In the genomic region with DNA sequence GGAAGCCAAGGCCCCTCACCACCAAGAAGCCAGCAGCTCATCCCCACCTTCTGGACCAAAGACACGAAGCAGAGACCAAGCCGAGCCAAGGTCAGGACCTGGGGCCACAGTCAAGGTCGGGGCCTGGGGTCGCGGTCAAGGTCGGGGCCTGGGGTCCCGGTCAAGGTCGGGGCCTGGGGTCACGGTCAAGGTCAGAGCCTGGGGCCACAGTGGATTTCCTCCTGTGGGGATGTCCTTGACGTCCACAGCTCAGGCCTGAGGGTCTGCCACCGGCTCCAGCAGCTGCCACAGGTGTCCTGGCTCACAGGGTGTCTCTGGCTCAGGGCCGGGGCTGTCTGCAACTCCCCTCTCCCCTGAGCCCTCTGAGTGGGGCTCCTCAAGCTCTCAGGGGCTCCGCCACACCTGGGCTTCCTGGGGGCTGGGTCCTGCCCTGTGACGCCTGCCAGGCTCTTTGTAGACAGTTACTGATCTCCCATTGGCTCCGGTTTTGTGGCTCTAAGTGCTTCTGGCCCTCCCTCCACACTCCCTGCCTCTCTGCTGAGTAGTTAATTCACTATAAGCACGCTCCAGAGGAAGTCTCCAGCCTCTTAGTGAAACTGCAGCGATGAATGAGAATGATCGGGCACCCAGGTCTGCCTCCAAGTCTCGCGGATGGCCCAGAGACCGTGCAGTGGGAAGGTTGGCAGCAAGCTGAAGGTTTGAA, we compare ENCODE assay signal across 19 cellular contexts. TPM values are rescaled to one million over a fixed set of nuclear protein-coding genes. Genes with fewer than 3 reads are reported as not detected.
DNase-seq lines count a peak whose midpoint lies in the region.
"Had no signal": no experiment of that assay in that cellular context is flagged by ENCODE, and none has a peak within 500 bp of the region (broad histone marks: within the 10 kb centered on the region; RNA-seq: fewer than 3 reads in every experiment).

No MANE protein-coding gene starts in this region.

- no peak overlapping the region for H3K4me3 ChIP-seq in neuronal stem cell (ENCODE audit: low read length in 2 of 2)
- H3K4me3 ChIP-seq: HAP-1, heart left ventricle had no signal

- H3K4me1 ChIP-seq in neuronal stem cell (ENCODE audit: control insufficient read depth in 2 of 2, insufficient read depth in 1 of 2, low read depth in 1 of 2, low read length in 2 of 2) = peaks cover 28 to 39% of the 10 kb centered on the region in 2 donors
- H3K4me1 ChIP-seq: BE2C, HAP-1 had no signal

- H2AK5ac ChIP-seq in neuronal stem cell (ENCODE audit: low read depth, low read length) = peak overlapping the region; percentile 81

- no peak overlapping the region for H2BK12ac ChIP-seq in neuronal stem cell (ENCODE audit: low read length)

- peak overlapping the region; percentile 74 for H3K18ac ChIP-seq in neuronal stem cell (ENCODE audit: low read length)

- H3K79me1 ChIP-seq in neuronal stem cell (ENCODE audit: low read depth, low read length) = peaks cover 2% of the 10 kb centered on the region

- peak overlapping the region; percentile 37 for H3K9ac ChIP-seq in neuronal stem cell (ENCODE audit: low read depth, low read length, poor library complexity)

- H2BK15ac ChIP-seq in neuronal stem cell (ENCODE audit: low read length) = no peak overlapping the region

- no peak overlapping the region for H3K14ac ChIP-seq in neuronal stem cell (ENCODE audit: low read length)

- DNase-seq in NCI-H2107 treated with DMSO at 0.1 percent for 48 hours (lab: John Stamatoyannopoulos, UW; ENCODE audit: unreplicated experiment) (peak; percentile 76), NCI-H2107 (lab: John Stamatoyannopoulos, UW) (no peak), NCI-H187 treated with DMSO at 0.1 percent for 48 hours (lab: John Stamatoyannopoulos, UW) (peak; percentile 66), RPMI8226 (peak; percentile 79), neuronal stem cell (ENCODE audit: low spot score) (no peak), NCI-H2196 (lab: John Stamatoyannopoulos, UW; ENCODE audit: unreplicated experiment) (no peak), AG20443 (ENCODE audit: low spot score) (no peak), NCI-H2081 (lab: John Stamatoyannopoulos, UW) (no peak)
- DNase-seq: activated CD8-positive, alpha-beta memory T cell treated with anti-CD3 and anti-CD28 coated beads, Interleukin-2, amount 50 U/mL, for 48 hours; activated naive CD8-positive, alpha-beta T cell treated with anti-CD3 and anti-CD28 coated beads, Interleukin-2, amount 10 ng/mL, durations not matched to agents 7 days and 5 days; BE2C; Calu3; left cardiac atrium; MM.1S; naive thymus-derived CD8-positive, alpha-beta T cell; NCI-H226 had no signal

- H3K9me3 ChIP-seq in neuronal stem cell (replicated peaks in 1 of 2; ENCODE audit: control insufficient read depth in 2 of 2, insufficient read depth in 1 of 2, low read depth in 1 of 2, low read length in 2 of 2) = no peaks in the 10 kb centered on the region
- H3K9me3 ChIP-seq: BE2C, HAP-1, heart left ventricle had no signal

- no peak overlapping the region for H4K91ac ChIP-seq in neuronal stem cell (ENCODE audit: low read depth, low read length, poor library complexity)

- no peak overlapping the region for H2AFZ ChIP-seq in neuronal stem cell (ENCODE audit: low read length)

- H3K23ac ChIP-seq in neuronal stem cell (ENCODE audit: low read depth, low read length, poor library complexity) = peak overlapping the region; percentile 3

- no peak overlapping the region for H2BK120ac ChIP-seq in neuronal stem cell (ENCODE audit: low read depth, low read length)

- H3K4ac ChIP-seq in neuronal stem cell (ENCODE audit: low read length) = no peak overlapping the region

- peaks cover 0 to 62% (median 14%) of the 10 kb centered on the region in 3 experiments for H3K27me3 ChIP-seq in neuronal stem cell (ENCODE audit: control insufficient read depth in 3 of 3, insufficient read depth in 3 of 3, low read depth in 1 of 3, low read length in 3 of 3)
- H3K27me3 ChIP-seq: BE2C had no signal

- no CpG with 5 or more reads among the region's 21 CpGs for WGBS in neuronal stem cell (ENCODE audit: extremely low coverage in 2 of 2, insufficient read length in 2 of 2, insufficient replicate concordance in 1 of 2), 2 donors

- no peak overlapping the region for H3K4me2 ChIP-seq in neuronal stem cell (ENCODE audit: insufficient read depth, low read length, poor library complexity, severe bottlenecking)

- no peak overlapping the region for H4K8ac ChIP-seq in neuronal stem cell (ENCODE audit: low read depth, low read length)

- peak overlapping the region; percentile 66 for H2BK5ac ChIP-seq in neuronal stem cell (ENCODE audit: low read length)

- H3K36me3 ChIP-seq in neuronal stem cell (replicated peaks in 1 of 2; ENCODE audit: control insufficient read depth in 2 of 2, insufficient read depth in 2 of 2, low read length in 2 of 2) = no peaks in the 10 kb centered on the region
- H3K36me3 ChIP-seq: BE2C, HAP-1, heart left ventricle had no signal

- H3K27ac ChIP-seq in neuronal stem cell (replicated peaks; ENCODE audit: low read length) = no peak overlapping the region
- H3K27ac ChIP-seq: heart left ventricle, RWPE1 had no signal

RNA-seq across cellular contexts. Expression of a gene that starts 5.7 kb away (rescaled TPM):
- 0.29 TPM for polyA plus RNA-seq in neuronal stem cell (2013, experiment 1 of 2)
- polyA plus RNA-seq in neuronal stem cell (2013, experiment 2 of 2) = 0.19 TPM
- polyA plus RNA-seq: naive thymus-derived CD8-positive, alpha-beta T cell had no signal

Comparison
In these comparisons a context has a peak if more than half of its experiments do, and no peak if none do; other contexts are left out.
1. DNase-seq: peak in NCI-H2107 treated with DMSO at 0.1 percent for 48 hours (single experiment), NCI-H187 treated with DMSO at 0.1 percent for 48 hours (single experiment) and RPMI8226 (single experiment); none in NCI-H2107 (single experiment), neuronal stem cell (single experiment), NCI-H2196 (single experiment), AG20443 (single experiment) and NCI-H2081 (0 of 2).